Comparison of ENCODE assay signal across 28 cellular contexts in the genomic region with DNA sequence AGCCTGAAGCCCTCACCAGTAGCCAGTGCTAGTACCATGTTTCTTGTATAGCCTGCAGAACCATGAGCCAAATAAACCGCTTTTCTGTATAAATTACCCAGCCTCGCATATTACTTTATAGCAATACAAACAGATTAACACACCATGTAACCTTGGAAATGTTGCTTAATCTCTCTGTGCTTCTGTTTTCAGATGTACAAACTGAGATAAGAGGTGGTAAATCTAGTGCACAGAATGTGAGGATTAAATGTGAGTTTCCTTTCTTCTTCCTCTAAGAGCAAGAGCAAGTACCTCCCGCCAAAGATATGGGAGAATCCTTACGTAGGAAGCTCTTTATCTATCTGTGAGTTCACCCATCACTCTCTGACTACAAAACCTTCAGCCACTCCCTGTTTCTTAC.
A peak's percentile ranks its signal among the peaks of the same experiment; 100 is the strongest.
DNase-seq lines count a peak whose midpoint lies in the region; ATAC-seq and TF ChIP-seq lines count a peak whose summit lies in the region.
"Had no signal": no experiment of that assay in that cellular context is flagged by ENCODE, and none has a peak within 500 bp of the region (broad histone marks: within the 10 kb centered on the region; RNA-seq: fewer than 3 reads in every experiment).

No MANE protein-coding gene starts in this region.

- H2AFZ ChIP-seq in DND-41 (ENCODE audit: low read depth, low read length), result no peak overlapping the region

- POLR2A ChIA-PET in activated CD4-positive, alpha-beta memory T cell treated with anti-CD3 and anti-CD28 coated beads, Interleukin-2, amount 10 ng/mL, durations not matched to agents 7 days and 5 days (lab: Charles Lee), result interaction anchor here (1.0 to 5.7 kb wide), 5 partner anchors 10 to 216 kb away, joined by 3 to 53 read pairs (median 5); no protein-coding TSS in a partner anchor

- intact Hi-C loops in activated CD4-positive, alpha-beta T cell treated with anti-CD3 and anti-CD28 coated beads, Interleukin-2, amount 10 ng/mL, durations not matched to agents 24 days and 14 days (cut with micrococcal nuclease), result loop anchor here (2.0 to 5.0 kb wide), 3 partner anchors 72 to 153 kb away; no protein-coding TSS in a partner anchor

- peaks cover 58% of the 10 kb centered on the region for H4K20me1 ChIP-seq in DND-41 (ENCODE audit: insufficient read depth, low read length)

- H3K36me3 Mint-ChIP-seq in activated CD4-positive, alpha-beta T cell treated with anti-CD3 and anti-CD28 coated beads, Interleukin-2, amount 10 ng/mL, durations not matched to agents 24 days and 14 days (ENCODE audit: low read depth), result peaks cover 12% of the 10 kb centered on the region
- peaks cover 22% of the 10 kb centered on the region for H3K36me3 Mint-ChIP-seq in activated CD4-positive, alpha-beta memory T cell treated with anti-CD3 and anti-CD28 coated beads, Interleukin-2, amount 10 ng/mL, durations not matched to agents 7 days and 5 days (ENCODE audit: low read depth)

- no peak overlapping the region for H3K9ac ChIP-seq in DND-41 (ENCODE audit: low read depth, low read length)

- H3K4me1 ChIP-seq in DND-41 (ENCODE audit: insufficient read depth, low read length), result peaks cover 31% of the 10 kb centered on the region
- H3K4me1 ChIP-seq: BE2C, breast epithelium had no signal

- peaks cover 45% of the 10 kb centered on the region for H3K4me1 Mint-ChIP-seq in activated CD4-positive, alpha-beta T cell treated with anti-CD3 and anti-CD28 coated beads, Interleukin-2, amount 10 ng/mL, durations not matched to agents 24 days and 14 days
- peaks cover 55% of the 10 kb centered on the region for H3K4me1 Mint-ChIP-seq in activated CD4-positive, alpha-beta memory T cell treated with anti-CD3 and anti-CD28 coated beads, Interleukin-2, amount 10 ng/mL, durations not matched to agents 7 days and 5 days

- H3K4me3 Mint-ChIP-seq in activated CD4-positive, alpha-beta T cell treated with anti-CD3 and anti-CD28 coated beads, Interleukin-2, amount 10 ng/mL, durations not matched to agents 24 days and 14 days, result peak overlapping the region; percentile 64
- no peak overlapping the region for H3K4me3 Mint-ChIP-seq in activated CD4-positive, alpha-beta memory T cell treated with anti-CD3 and anti-CD28 coated beads, Interleukin-2, amount 10 ng/mL, durations not matched to agents 7 days and 5 days

- H3K9me3 Mint-ChIP-seq in activated CD4-positive, alpha-beta T cell treated with anti-CD3 and anti-CD28 coated beads, Interleukin-2, amount 10 ng/mL, durations not matched to agents 24 days and 14 days, result no peaks in the 10 kb centered on the region
- H3K9me3 Mint-ChIP-seq in activated CD4-positive, alpha-beta memory T cell treated with anti-CD3 and anti-CD28 coated beads, Interleukin-2, amount 10 ng/mL, durations not matched to agents 7 days and 5 days, result peaks cover 11% of the 10 kb centered on the region

- no peak for TF ChIP-seq CTCF in DND-41 (IDR thresholded peaks at IDR 0.05; ENCODE audit: borderline replicate concordance, extremely low read depth, low read length, poor library complexity, severe bottlenecking)

- CTCF ChIA-PET in activated CD4-positive, alpha-beta memory T cell treated with anti-CD3 and anti-CD28 coated beads, Interleukin-2, amount 10 ng/mL, durations not matched to agents 7 days and 5 days (lab: Charles Lee), result interaction anchor here (1.7 to 5.2 kb wide), 4 partner anchors 9 to 216 kb away, joined by 4 to 24 read pairs (median 12); no protein-coding TSS in a partner anchor

- H3K79me2 ChIP-seq in DND-41 (ENCODE audit: insufficient read depth, low read length), result peaks cover 97% of the 10 kb centered on the region

- no peaks in the 10 kb centered on the region for H3K27me3 ChIP-seq in DND-41 (ENCODE audit: insufficient read depth, low read length, poor library complexity)
- H3K27me3 ChIP-seq: BE2C, breast epithelium, spleen, upper lobe of left lung had no signal

- no peak for DNase-seq in activated CD4-positive, alpha-beta T cell treated with anti-CD3 and anti-CD28 coated beads, Interleukin-2, amount 10 ng/mL, durations not matched to agents 24 days and 14 days
- DNase-seq in activated CD4-positive, alpha-beta T cell treated with anti-CD3 and anti-CD28 coated beads for 1 hour, result no peak
- DNase-seq in DND-41 (no peak), iris pigment epithelial cell (ENCODE audit: low read depth) (peak; percentile 24), NK-92 (lab: John Stamatoyannopoulos, UW; ENCODE audit: unreplicated experiment) (no peak), NCI-H446 treated with DMSO at 0.1 percent for 48 hours (lab: John Stamatoyannopoulos, UW) (no peak)
- DNase-seq in activated CD4-positive, alpha-beta memory T cell treated with anti-CD3 and anti-CD28 coated beads, Interleukin-2, amount 10 ng/mL, durations not matched to agents 7 days and 5 days, result no peak
- DNase-seq: ACHN; activated CD4-positive, alpha-beta T cell treated with anti-CD3 and anti-CD28 coated beads, Interleukin-2, amount 50 U/mL, for 48 hours; activated T-cell treated with anti-CD3 and anti-CD28 coated beads, Interleukin-2, amount 50 U/mL, for 1 hour; BE2C; effector CD4-positive, alpha-beta T cell; HCEC 1CT; head of caudate nucleus; kidney glomerular epithelial cell; NCI-H1436; NCI-H345; NCI-H748 treated with DMSO at 0.1 percent for 48 hours; posterior cingulate gyrus; right cardiac atrium; spleen; upper lobe of left lung had no signal

- no peaks in the 10 kb centered on the region for H3K9me3 ChIP-seq in DND-41 (ENCODE audit: insufficient read depth, low read length, severe bottlenecking)
- H3K9me3 ChIP-seq: BE2C, breast epithelium, spleen, upper lobe of left lung had no signal

- peak overlapping the region; percentile 75 for H3K27ac Mint-ChIP-seq in activated CD4-positive, alpha-beta T cell treated with anti-CD3 and anti-CD28 coated beads, Interleukin-2, amount 10 ng/mL, durations not matched to agents 24 days and 14 days
- H3K27ac Mint-ChIP-seq in activated CD4-positive, alpha-beta memory T cell treated with anti-CD3 and anti-CD28 coated beads, Interleukin-2, amount 10 ng/mL, durations not matched to agents 7 days and 5 days, result peak overlapping the region; percentile 93

- ATAC-seq in DND-41 (ENCODE audit: insufficient read depth, low read depth) (no peak), GM18520 (IDR thresholded peaks at IDR 0.05; ENCODE audit: unreplicated experiment) (no peak)
- ATAC-seq: K562, right cardiac atrium had no signal

- no peak overlapping the region for H3K4me2 ChIP-seq in DND-41 (ENCODE audit: insufficient read depth, low read length)

- peak overlapping the region; percentile 38 for H3K27ac ChIP-seq in DND-41 (ENCODE audit: low read length)
- H3K27ac ChIP-seq: breast epithelium, epithelial cell of prostate, spleen, upper lobe of left lung, VCaP had no signal

- no peak overlapping the region for H3K4me3 ChIP-seq in DND-41 (ENCODE audit: low read depth in 1 of 2, low read length in 2 of 2)
- H3K4me3 ChIP-seq: breast epithelium, K562, lung, spleen, upper lobe of left lung had no signal

- H3K36me3 ChIP-seq in DND-41 (ENCODE audit: insufficient read depth, low read length), result peaks cover 26% of the 10 kb centered on the region
- H3K36me3 ChIP-seq: BE2C, breast epithelium, spleen, upper lobe of left lung had no signal

- no peaks in the 10 kb centered on the region for H3K27me3 Mint-ChIP-seq in activated CD4-positive, alpha-beta T cell treated with anti-CD3 and anti-CD28 coated beads, Interleukin-2, amount 10 ng/mL, durations not matched to agents 24 days and 14 days
- no peaks in the 10 kb centered on the region for H3K27me3 Mint-ChIP-seq in activated CD4-positive, alpha-beta memory T cell treated with anti-CD3 and anti-CD28 coated beads, Interleukin-2, amount 10 ng/mL, durations not matched to agents 7 days and 5 days
